1 cellular context compared by ENCODE assay signal in the genomic region with DNA sequence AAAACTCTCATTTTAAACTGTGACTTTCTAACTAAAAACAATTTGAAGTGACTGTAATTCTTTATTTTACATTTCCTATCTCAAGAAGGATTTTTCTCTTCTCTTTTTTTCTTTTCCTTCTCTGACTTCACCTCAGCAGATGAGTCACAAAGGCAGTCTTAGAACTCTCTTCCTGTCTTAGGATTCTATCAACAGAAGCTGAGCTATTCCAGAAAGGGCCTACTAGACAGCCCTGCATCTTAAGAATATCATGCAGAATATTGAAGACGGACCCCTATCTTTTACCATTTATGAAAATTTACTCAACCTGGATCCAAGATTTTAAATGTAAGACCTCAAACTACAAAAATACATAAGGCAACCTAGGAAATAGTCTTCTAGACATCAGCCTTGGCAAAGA.
TF ChIP-seq lines count a peak whose summit lies in the region.

No MANE protein-coding gene starts in this region.

TF ChIP-seq in HepG2, 621 proteins besides CTCF, POLR2A, EP300 and RAD21:
- TF ChIP-seq ZNF263 (CRISPR knock-in tag; IDR thresholded peaks at IDR 0.05): no peak
- TF ChIP-seq ZC3H13 (CRISPR knock-in tag; IDR thresholded peaks at IDR 0.05): no peak
- TF ChIP-seq, protein P1, sequence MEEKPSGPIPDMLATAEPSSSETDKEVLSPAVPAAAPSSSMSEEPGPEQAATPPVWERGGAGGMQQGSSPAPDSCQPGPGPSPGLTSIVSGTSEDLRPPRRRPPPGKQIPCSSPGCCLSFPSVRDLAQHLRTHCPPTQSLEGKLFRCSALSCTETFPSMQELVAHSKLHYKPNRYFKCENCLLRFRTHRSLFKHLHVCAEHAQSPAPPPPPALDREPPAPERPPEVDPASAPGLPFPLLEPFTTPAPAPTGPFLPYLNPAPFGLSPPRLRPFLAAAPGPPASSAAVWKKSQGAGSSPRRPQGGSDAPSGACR (CRISPR knock-in tag; IDR thresholded peaks at IDR 0.05): no peak
- TF ChIP-seq ZNF24 (IDR thresholded peaks at IDR 0.05): no peak
- TF ChIP-seq CHD4 (IDR thresholded peaks at IDR 0.05; ENCODE audit: borderline replicate concordance, low read length): no peak
- no peak for TF ChIP-seq SRF (IDR thresholded peaks at IDR 0.05; ENCODE audit: low read depth, low read length)
- TF ChIP-seq, protein P2, sequence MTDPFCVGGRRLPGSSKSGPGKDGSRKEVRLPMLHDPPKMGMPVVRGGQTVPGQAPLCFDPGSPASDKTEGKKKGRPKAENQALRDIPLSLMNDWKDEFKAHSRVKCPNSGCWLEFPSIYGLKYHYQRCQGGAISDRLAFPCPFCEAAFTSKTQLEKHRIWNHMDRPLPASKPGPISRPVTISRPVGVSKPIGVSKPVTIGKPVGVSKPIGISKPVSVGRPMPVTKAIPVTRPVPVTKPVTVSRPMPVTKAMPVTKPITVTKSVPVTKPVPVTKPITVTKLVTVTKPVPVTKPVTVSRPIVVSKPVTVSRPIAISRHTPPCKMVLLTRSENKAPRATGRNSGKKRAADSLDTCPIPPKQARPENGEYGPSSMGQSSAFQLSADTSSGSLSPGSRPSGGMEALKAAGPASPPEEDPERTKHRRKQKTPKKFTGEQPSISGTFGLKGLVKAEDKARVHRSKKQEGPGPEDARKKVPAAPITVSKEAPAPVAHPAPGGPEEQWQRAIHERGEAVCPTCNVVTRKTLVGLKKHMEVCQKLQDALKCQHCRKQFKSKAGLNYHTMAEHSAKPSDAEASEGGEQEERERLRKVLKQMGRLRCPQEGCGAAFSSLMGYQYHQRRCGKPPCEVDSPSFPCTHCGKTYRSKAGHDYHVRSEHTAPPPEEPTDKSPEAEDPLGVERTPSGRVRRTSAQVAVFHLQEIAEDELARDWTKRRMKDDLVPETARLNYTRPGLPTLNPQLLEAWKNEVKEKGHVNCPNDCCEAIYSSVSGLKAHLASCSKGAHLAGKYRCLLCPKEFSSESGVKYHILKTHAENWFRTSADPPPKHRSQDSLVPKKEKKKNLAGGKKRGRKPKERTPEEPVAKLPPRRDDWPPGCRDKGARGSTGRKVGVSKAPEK (CRISPR knock-in tag; IDR thresholded peaks at IDR 0.05; ENCODE audit: borderline replicate concordance): no peak
- no peak for TF ChIP-seq SAP130 (CRISPR knock-in tag; IDR thresholded peaks at IDR 0.05; ENCODE audit: low read depth)
- TF ChIP-seq ZNF7 (CRISPR knock-in tag; IDR thresholded peaks at IDR 0.05): no peak
- TF ChIP-seq, protein P3, sequence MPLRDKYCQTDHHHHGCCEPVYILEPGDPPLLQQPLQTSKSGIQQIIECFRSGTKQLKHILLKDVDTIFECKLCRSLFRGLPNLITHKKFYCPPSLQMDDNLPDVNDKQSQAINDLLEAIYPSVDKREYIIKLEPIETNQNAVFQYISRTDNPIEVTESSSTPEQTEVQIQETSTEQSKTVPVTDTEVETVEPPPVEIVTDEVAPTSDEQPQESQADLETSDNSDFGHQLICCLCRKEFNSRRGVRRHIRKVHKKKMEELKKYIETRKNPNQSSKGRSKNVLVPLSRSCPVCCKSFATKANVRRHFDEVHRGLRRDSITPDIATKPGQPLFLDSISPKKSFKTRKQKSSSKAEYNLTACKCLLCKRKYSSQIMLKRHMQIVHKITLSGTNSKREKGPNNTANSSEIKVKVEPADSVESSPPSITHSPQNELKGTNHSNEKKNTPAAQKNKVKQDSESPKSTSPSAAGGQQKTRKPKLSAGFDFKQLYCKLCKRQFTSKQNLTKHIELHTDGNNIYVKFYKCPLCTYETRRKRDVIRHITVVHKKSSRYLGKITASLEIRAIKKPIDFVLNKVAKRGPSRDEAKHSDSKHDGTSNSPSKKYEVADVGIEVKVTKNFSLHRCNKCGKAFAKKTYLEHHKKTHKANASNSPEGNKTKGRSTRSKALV (CRISPR knock-in tag; IDR thresholded peaks at IDR 0.05): no peak
- TF ChIP-seq ZNF768 (CRISPR knock-in tag; IDR thresholded peaks at IDR 0.05): no peak
- TF ChIP-seq RORA (CRISPR knock-in tag; IDR thresholded peaks at IDR 0.05): no peak
- TF ChIP-seq, protein P4, sequence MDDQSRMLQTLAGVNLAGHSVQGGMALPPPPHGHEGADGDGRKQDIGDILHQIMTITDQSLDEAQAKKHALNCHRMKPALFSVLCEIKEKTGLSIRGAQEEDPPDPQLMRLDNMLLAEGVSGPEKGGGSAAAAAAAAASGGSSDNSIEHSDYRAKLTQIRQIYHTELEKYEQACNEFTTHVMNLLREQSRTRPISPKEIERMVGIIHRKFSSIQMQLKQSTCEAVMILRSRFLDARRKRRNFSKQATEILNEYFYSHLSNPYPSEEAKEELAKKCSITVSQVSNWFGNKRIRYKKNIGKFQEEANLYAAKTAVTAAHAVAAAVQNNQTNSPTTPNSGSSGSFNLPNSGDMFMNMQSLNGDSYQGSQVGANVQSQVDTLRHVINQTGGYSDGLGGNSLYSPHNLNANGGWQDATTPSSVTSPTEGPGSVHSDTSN (CRISPR knock-in tag; IDR thresholded peaks at IDR 0.05; ENCODE audit: borderline replicate concordance): no peak
- TF ChIP-seq HMG20A (CRISPR knock-in tag; IDR thresholded peaks at IDR 0.05; ENCODE audit: borderline replicate concordance): no peak
- TF ChIP-seq KMT2A (CRISPR knock-in tag; IDR thresholded peaks at IDR 0.05): no peak
- TF ChIP-seq, protein P5, sequence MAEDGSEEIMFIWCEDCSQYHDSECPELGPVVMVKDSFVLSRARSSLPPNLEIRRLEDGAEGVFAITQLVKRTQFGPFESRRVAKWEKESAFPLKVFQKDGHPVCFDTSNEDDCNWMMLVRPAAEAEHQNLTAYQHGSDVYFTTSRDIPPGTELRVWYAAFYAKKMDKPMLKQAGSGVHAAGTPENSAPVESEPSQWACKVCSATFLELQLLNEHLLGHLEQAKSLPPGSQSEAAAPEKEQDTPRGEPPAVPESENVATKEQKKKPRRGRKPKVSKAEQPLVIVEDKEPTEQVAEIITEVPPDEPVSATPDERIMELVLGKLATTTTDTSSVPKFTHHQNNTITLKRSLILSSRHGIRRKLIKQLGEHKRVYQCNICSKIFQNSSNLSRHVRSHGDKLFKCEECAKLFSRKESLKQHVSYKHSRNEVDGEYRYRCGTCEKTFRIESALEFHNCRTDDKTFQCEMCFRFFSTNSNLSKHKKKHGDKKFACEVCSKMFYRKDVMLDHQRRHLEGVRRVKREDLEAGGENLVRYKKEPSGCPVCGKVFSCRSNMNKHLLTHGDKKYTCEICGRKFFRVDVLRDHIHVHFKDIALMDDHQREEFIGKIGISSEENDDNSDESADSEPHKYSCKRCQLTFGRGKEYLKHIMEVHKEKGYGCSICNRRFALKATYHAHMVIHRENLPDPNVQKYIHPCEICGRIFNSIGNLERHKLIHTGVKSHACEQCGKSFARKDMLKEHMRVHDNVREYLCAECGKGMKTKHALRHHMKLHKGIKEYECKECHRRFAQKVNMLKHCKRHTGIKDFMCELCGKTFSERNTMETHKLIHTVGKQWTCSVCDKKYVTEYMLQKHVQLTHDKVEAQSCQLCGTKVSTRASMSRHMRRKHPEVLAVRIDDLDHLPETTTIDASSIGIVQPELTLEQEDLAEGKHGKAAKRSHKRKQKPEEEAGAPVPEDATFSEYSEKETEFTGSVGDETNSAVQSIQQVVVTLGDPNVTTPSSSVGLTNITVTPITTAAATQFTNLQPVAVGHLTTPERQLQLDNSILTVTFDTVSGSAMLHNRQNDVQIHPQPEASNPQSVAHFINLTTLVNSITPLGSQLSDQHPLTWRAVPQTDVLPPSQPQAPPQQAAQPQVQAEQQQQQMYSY (CRISPR knock-in tag; IDR thresholded peaks at IDR 0.05): no peak
- TF ChIP-seq, protein P6, sequence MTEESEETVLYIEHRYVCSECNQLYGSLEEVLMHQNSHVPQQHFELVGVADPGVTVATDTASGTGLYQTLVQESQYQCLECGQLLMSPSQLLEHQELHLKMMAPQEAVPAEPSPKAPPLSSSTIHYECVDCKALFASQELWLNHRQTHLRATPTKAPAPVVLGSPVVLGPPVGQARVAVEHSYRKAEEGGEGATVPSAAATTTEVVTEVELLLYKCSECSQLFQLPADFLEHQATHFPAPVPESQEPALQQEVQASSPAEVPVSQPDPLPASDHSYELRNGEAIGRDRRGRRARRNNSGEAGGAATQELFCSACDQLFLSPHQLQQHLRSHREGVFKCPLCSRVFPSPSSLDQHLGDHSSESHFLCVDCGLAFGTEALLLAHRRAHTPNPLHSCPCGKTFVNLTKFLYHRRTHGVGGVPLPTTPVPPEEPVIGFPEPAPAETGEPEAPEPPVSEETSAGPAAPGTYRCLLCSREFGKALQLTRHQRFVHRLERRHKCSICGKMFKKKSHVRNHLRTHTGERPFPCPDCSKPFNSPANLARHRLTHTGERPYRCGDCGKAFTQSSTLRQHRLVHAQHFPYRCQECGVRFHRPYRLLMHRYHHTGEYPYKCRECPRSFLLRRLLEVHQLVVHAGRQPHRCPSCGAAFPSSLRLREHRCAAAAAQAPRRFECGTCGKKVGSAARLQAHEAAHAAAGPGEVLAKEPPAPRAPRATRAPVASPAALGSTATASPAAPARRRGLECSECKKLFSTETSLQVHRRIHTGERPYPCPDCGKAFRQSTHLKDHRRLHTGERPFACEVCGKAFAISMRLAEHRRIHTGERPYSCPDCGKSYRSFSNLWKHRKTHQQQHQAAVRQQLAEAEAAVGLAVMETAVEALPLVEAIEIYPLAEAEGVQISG (CRISPR knock-in tag; IDR thresholded peaks at IDR 0.05): no peak
- TF ChIP-seq, protein P7, sequence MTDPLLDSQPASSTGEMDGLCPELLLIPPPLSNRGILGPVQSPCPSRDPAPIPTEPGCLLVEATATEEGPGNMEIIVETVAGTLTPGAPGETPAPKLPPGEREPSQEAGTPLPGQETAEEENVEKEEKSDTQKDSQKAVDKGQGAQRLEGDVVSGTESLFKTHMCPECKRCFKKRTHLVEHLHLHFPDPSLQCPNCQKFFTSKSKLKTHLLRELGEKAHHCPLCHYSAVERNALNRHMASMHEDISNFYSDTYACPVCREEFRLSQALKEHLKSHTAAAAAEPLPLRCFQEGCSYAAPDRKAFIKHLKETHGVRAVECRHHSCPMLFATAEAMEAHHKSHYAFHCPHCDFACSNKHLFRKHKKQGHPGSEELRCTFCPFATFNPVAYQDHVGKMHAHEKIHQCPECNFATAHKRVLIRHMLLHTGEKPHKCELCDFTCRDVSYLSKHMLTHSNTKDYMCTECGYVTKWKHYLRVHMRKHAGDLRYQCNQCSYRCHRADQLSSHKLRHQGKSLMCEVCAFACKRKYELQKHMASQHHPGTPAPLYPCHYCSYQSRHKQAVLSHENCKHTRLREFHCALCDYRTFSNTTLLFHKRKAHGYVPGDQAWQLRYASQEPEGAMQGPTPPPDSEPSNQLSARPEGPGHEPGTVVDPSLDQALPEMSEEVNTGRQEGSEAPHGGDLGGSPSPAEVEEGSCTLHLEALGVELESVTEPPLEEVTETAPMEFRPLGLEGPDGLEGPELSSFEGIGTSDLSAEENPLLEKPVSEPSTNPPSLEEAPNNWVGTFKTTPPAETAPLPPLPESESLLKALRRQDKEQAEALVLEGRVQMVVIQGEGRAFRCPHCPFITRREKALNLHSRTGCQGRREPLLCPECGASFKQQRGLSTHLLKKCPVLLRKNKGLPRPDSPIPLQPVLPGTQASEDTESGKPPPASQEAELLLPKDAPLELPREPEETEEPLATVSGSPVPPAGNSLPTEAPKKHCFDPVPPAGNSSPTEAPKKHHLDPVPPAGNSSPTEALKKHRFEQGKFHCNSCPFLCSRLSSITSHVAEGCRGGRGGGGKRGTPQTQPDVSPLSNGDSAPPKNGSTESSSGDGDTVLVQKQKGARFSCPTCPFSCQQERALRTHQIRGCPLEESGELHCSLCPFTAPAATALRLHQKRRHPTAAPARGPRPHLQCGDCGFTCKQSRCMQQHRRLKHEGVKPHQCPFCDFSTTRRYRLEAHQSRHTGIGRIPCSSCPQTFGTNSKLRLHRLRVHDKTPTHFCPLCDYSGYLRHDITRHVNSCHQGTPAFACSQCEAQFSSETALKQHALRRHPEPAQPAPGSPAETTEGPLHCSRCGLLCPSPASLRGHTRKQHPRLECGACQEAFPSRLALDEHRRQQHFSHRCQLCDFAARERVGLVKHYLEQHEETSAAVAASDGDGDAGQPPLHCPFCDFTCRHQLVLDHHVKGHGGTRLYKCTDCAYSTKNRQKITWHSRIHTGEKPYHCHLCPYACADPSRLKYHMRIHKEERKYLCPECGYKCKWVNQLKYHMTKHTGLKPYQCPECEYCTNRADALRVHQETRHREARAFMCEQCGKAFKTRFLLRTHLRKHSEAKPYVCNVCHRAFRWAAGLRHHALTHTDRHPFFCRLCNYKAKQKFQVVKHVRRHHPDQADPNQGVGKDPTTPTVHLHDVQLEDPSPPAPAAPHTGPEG (CRISPR knock-in tag; IDR thresholded peaks at IDR 0.05): no peak
- TF ChIP-seq, protein P8, sequence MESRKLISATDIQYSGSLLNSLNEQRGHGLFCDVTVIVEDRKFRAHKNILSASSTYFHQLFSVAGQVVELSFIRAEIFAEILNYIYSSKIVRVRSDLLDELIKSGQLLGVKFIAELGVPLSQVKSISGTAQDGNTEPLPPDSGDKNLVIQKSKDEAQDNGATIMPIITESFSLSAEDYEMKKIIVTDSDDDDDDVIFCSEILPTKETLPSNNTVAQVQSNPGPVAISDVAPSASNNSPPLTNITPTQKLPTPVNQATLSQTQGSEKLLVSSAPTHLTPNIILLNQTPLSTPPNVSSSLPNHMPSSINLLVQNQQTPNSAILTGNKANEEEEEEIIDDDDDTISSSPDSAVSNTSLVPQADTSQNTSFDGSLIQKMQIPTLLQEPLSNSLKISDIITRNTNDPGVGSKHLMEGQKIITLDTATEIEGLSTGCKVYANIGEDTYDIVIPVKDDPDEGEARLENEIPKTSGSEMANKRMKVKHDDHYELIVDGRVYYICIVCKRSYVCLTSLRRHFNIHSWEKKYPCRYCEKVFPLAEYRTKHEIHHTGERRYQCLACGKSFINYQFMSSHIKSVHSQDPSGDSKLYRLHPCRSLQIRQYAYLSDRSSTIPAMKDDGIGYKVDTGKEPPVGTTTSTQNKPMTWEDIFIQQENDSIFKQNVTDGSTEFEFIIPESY (CRISPR knock-in tag; IDR thresholded peaks at IDR 0.05): no peak
- TF ChIP-seq MXD4 (CRISPR knock-in tag; IDR thresholded peaks at IDR 0.05): no peak
